ENCODE assay signal across 7 cellular contexts in the genomic region with DNA sequence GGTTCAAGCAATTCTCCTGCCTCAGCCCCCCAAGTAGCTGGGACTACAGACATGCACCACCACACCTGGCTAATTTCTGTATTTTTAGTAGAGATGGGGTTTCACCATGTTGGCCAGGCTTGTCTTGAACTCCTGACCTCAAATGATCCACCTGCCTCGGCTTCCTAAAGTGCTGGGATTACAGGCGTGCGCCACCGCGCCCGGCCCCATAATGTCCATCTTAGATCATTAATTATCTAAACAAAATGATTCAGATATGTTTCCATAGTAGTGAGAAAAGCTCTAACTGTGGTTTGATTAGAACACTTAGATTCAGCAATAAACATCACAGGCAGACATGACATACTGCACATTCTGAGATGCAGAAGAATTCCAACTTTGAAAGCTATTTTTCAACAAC.
DNase-seq lines count a peak whose midpoint lies in the region; ATAC-seq and TF ChIP-seq lines count a peak whose summit lies in the region.
"Not testable (repeated sequence)": the region's sequence is repeated elsewhere in the genome, so short reads cannot be mapped to it uniquely, and the experiment has no call there.

No MANE protein-coding gene starts in this region.

- not testable (repeated sequence) for H2AFZ ChIP-seq in OCI-LY3 (ENCODE audit: low read depth, low read length)

- H3K36me3 Mint-ChIP-seq in CD4-positive, alpha-beta T cell (ENCODE audit: low read depth); T-helper 17 cell (ENCODE audit: low read depth); activated naive CD4-positive, alpha-beta T cell treated with anti-CD3 and anti-CD28 coated beads for 36 hours (ENCODE audit: low read depth); stimulated activated memory B cell treated with anti-CD40 and anti-IgM and Interleukin-4, amounts not matched to agents 10 μg/mL and 1 μg/mL and 100 μg/mL, for 72 hours: not testable (repeated sequence)

- intact Hi-C loops in CD4-positive, alpha-beta T cell (cut with DNase I, micrococcal nuclease); Right ventricle myocardium inferior (cut with DNase I): not testable (repeated sequence)
- intact Hi-C loops in activated naive CD4-positive, alpha-beta T cell treated with anti-CD3 and anti-CD28 coated beads for 36 hours (cut with micrococcal nuclease): loop anchor here (5.0 to 10.0 kb wide), 2 partner anchors 364 to 757 kb away; partner anchors contain the start of gene RANGAP1
- intact Hi-C loops in ascending aorta (cut with DNase I): loop anchor here (5.0 kb wide), 1 partner anchor 83 kb away; no protein-coding TSS in a partner anchor

- POLR2A ChIA-PET in CD4-positive, alpha-beta T cell (lab: Charles Lee): interaction anchor here (1.3 to 5.1 kb wide), 4 partner anchors 10 to 104 kb away, joined by 4 to 72 read pairs (median 4); partner anchors contain the start of gene MRTFA

- not testable (repeated sequence) for H3K27me3 ChIP-seq in CD4-positive, alpha-beta T cell (ENCODE audit: control insufficient read depth, insufficient read depth, low read length); OCI-LY3 (ENCODE audit: low read depth, low read length); ascending aorta

- not testable (repeated sequence) for TF ChIP-seq CTCF in CD4-positive, alpha-beta T cell (IDR thresholded peaks at IDR 0.05); OCI-LY3 (IDR thresholded peaks at IDR 0.05; ENCODE audit: low read depth, low read length); ascending aorta (IDR thresholded peaks at IDR 0.05)

- not testable (repeated sequence) for H3K36me3 ChIP-seq in OCI-LY3 (replicated peaks; ENCODE audit: low read depth, low read length); ascending aorta

- CTCF ChIA-PET in CD4-positive, alpha-beta T cell (lab: Charles Lee): interaction anchor here (2.0 to 5.1 kb wide), 2 partner anchors 115 to 116 kb away, joined by 10 to 20 read pairs; no protein-coding TSS in a partner anchor
- CTCF ChIA-PET in activated naive CD4-positive, alpha-beta T cell treated with anti-CD3 and anti-CD28 coated beads for 36 hours (lab: Charles Lee): interaction anchor here (0.8 to 4.4 kb wide), 3 partner anchors 10 to 116 kb away, joined by 3 to 28 read pairs (median 4); no protein-coding TSS in a partner anchor

- not testable (repeated sequence) for H3K9ac ChIP-seq in OCI-LY3 (ENCODE audit: low read length)

- H3K27ac Mint-ChIP-seq in CD4-positive, alpha-beta T cell: peak overlapping the region; percentile 88
- H3K27ac Mint-ChIP-seq in T-helper 17 cell: peak overlapping the region; percentile 79
- H3K27ac Mint-ChIP-seq in activated naive CD4-positive, alpha-beta T cell treated with anti-CD3 and anti-CD28 coated beads for 36 hours: peak overlapping the region; percentile 31
- peak overlapping the region; percentile 59 for H3K27ac Mint-ChIP-seq in stimulated activated memory B cell treated with anti-CD40 and anti-IgM and Interleukin-4, amounts not matched to agents 10 μg/mL and 1 μg/mL and 100 μg/mL, for 72 hours

- peaks cover 55% of the 10 kb centered on the region for H3K79me2 ChIP-seq in OCI-LY3 (ENCODE audit: low read length)

- not testable (repeated sequence) for H3K27ac ChIP-seq in CD4-positive, alpha-beta T cell (ENCODE audit: low read depth, low read length); OCI-LY3 (ENCODE audit: low read length)
- peak overlapping the region; percentile 67 to 92 for H3K27ac ChIP-seq in ascending aorta

- H3K4me3 Mint-ChIP-seq in CD4-positive, alpha-beta T cell: peak overlapping the region; percentile 84
- H3K4me3 Mint-ChIP-seq in T-helper 17 cell: peak overlapping the region; percentile 19
- peak overlapping the region; percentile 23 for H3K4me3 Mint-ChIP-seq in activated naive CD4-positive, alpha-beta T cell treated with anti-CD3 and anti-CD28 coated beads for 36 hours
- H3K4me3 Mint-ChIP-seq in stimulated activated memory B cell treated with anti-CD40 and anti-IgM and Interleukin-4, amounts not matched to agents 10 μg/mL and 1 μg/mL and 100 μg/mL, for 72 hours: peak overlapping the region; percentile 14

- H3K4me2 ChIP-seq in OCI-LY3 (ENCODE audit: low read length): peak overlapping the region; percentile 32; the same call in 1 of the 2 replicates

- H3K9me3 Mint-ChIP-seq in CD4-positive, alpha-beta T cell; activated naive CD4-positive, alpha-beta T cell treated with anti-CD3 and anti-CD28 coated beads for 36 hours; stimulated activated memory B cell treated with anti-CD40 and anti-IgM and Interleukin-4, amounts not matched to agents 10 μg/mL and 1 μg/mL and 100 μg/mL, for 72 hours: not testable (repeated sequence)

- H3K4me1 ChIP-seq in OCI-LY3 (ENCODE audit: low read length): peaks cover 67% of the 10 kb centered on the region
- H3K4me1 ChIP-seq in ascending aorta: peaks cover 3 to 42% of the 10 kb centered on the region in 2 donors

- H3K9me3 ChIP-seq in CD4-positive, alpha-beta T cell (ENCODE audit: control insufficient read depth, low read length); OCI-LY3 (ENCODE audit: insufficient read depth, low read length); T-helper 17 cell (ENCODE audit: control insufficient read depth, low read length, poor library complexity, severe bottlenecking); ascending aorta: not testable (repeated sequence)

- not testable (repeated sequence) for ATAC-seq in CD4-positive, alpha-beta T cell (ENCODE audit: poor library complexity); T-helper 17 cell; Right ventricle myocardium inferior; stimulated activated memory B cell treated with anti-CD40 and anti-IgM and Interleukin-4, amounts not matched to agents 10 μg/mL and 1 μg/mL and 100 μg/mL, for 72 hours

- not testable (repeated sequence) for DNase-seq in CD4-positive, alpha-beta T cell; T-helper 17 cell; activated naive CD4-positive, alpha-beta T cell treated with anti-CD3 and anti-CD28 coated beads for 36 hours; ascending aorta (ENCODE audit: low spot score in 2 of 2)
- peak; percentile 22 for DNase-seq in Right ventricle myocardium inferior (ENCODE audit: missing footprints)

- H4K20me1 ChIP-seq in OCI-LY3 (ENCODE audit: insufficient read depth, low read length): not testable (repeated sequence)

- H3K27me3 Mint-ChIP-seq in CD4-positive, alpha-beta T cell; T-helper 17 cell; activated naive CD4-positive, alpha-beta T cell treated with anti-CD3 and anti-CD28 coated beads for 36 hours (ENCODE audit: low read depth); stimulated activated memory B cell treated with anti-CD40 and anti-IgM and Interleukin-4, amounts not matched to agents 10 μg/mL and 1 μg/mL and 100 μg/mL, for 72 hours: not testable (repeated sequence)

- H3K4me1 Mint-ChIP-seq in CD4-positive, alpha-beta T cell (ENCODE audit: low read depth): peaks cover 85% of the 10 kb centered on the region
- peaks cover 67% of the 10 kb centered on the region for H3K4me1 Mint-ChIP-seq in T-helper 17 cell
- peaks cover 87% of the 10 kb centered on the region for H3K4me1 Mint-ChIP-seq in activated naive CD4-positive, alpha-beta T cell treated with anti-CD3 and anti-CD28 coated beads for 36 hours (ENCODE audit: low read depth)
- H3K4me1 Mint-ChIP-seq in stimulated activated memory B cell treated with anti-CD40 and anti-IgM and Interleukin-4, amounts not matched to agents 10 μg/mL and 1 μg/mL and 100 μg/mL, for 72 hours: peaks cover 67% of the 10 kb centered on the region

- not testable (repeated sequence) for H3K4me3 ChIP-seq in OCI-LY3 (ENCODE audit: low read length); ascending aorta

Comparison
In these comparisons a context has a peak if more than half of its experiments do, and no peak if none do; other contexts are left out.
1. H3K27ac Mint-ChIP-seq: peak in every context shown above with its lines; median percentile 88 in CD4-positive, alpha-beta T cell; 79 in T-helper 17 cell; 59 in stimulated activated memory B cell treated with anti-CD40 and anti-IgM and Interleukin-4, amounts not matched to agents 10 μg/mL and 1 μg/mL and 100 μg/mL, for 72 hours; 31 in activated naive CD4-positive, alpha-beta T cell treated with anti-CD3 and anti-CD28 coated beads for 36 hours.
2. H3K4me3 Mint-ChIP-seq: peak in every context shown above with its lines; median percentile 84 in CD4-positive, alpha-beta T cell; 23 in activated naive CD4-positive, alpha-beta T cell treated with anti-CD3 and anti-CD28 coated beads for 36 hours; 19 in T-helper 17 cell; 14 in stimulated activated memory B cell treated with anti-CD40 and anti-IgM and Interleukin-4, amounts not matched to agents 10 μg/mL and 1 μg/mL and 100 μg/mL, for 72 hours.